16 cellular contexts compared by ENCODE assay signal in genomic region chr2:199057936-199058335, GRCh38.
DNase-seq lines count a peak whose midpoint lies in the region; ATAC-seq and TF ChIP-seq lines count a peak whose summit lies in the region.
"Had no signal": no experiment of that assay in that cellular context is flagged by ENCODE, and none has a peak within 500 bp of the region (broad histone marks: within the 10 kb centered on the region; RNA-seq: fewer than 3 reads in every experiment).

No MANE protein-coding gene starts in this region.

- H3K27ac ChIP-seq in CD4-positive, alpha-beta T cell (ENCODE audit: low read depth, low read length): no peak overlapping the region
- H3K27ac ChIP-seq: C4-2B had no signal

- ATAC-seq in GM18517 (IDR thresholded peaks at IDR 0.05; ENCODE audit: unreplicated experiment): no peak
- ATAC-seq in GM21737 (IDR thresholded peaks at IDR 0.05; ENCODE audit: unreplicated experiment): no peak
- ATAC-seq in CD4-positive, alpha-beta T cell (ENCODE audit: poor library complexity): no peak
- ATAC-seq: CD8-positive, alpha-beta T cell had no signal

- intact Hi-C loops in CD4-positive, alpha-beta T cell (cut with DNase I, micrococcal nuclease): no loop called here

- no peak overlapping the region for H3K27ac Mint-ChIP-seq in CD4-positive, alpha-beta T cell
- H3K27ac Mint-ChIP-seq: CD8-positive, alpha-beta T cell; H9 had no signal

- no peak for TF ChIP-seq CTCF in CD4-positive, alpha-beta T cell (IDR thresholded peaks at IDR 0.05)

- H3K4me3 Mint-ChIP-seq in CD4-positive, alpha-beta T cell: no peak overlapping the region
- H3K4me3 Mint-ChIP-seq: CD8-positive, alpha-beta T cell; H9 had no signal

- peak; percentile 11 for DNase-seq in AG20443 (ENCODE audit: low spot score)
- peak; percentile 47 for DNase-seq in EL
- peak; percentile 69 for DNase-seq in HT1080 (ENCODE audit: low read depth)
- peak; percentile 39 for DNase-seq in RPMI7951 (ENCODE audit: low read depth)
- no peak for DNase-seq in GM19238 (ENCODE audit: insufficient read length, low spot score)
- no peak for DNase-seq in CD4-positive, alpha-beta T cell
- DNase-seq: BE2C; CD8-positive, alpha-beta T cell; COR-L47; DMS153; DMS79 treated with DMSO at 0.1 percent for 48 hours; GOT3; H9 had no signal

- H3K36me3 Mint-ChIP-seq in CD4-positive, alpha-beta T cell (ENCODE audit: low read depth): no peaks in the 10 kb centered on the region
- H3K36me3 Mint-ChIP-seq: CD8-positive, alpha-beta T cell had no signal

- H3K4me1 Mint-ChIP-seq in CD4-positive, alpha-beta T cell (ENCODE audit: low read depth): no peaks in the 10 kb centered on the region
- H3K4me1 Mint-ChIP-seq: H9 had no signal

- CTCF ChIA-PET in CD4-positive, alpha-beta T cell (lab: Charles Lee): no interaction called here

- H3K27me3 ChIP-seq in CD4-positive, alpha-beta T cell (ENCODE audit: control insufficient read depth, insufficient read depth, low read length): no peaks in the 10 kb centered on the region
- H3K27me3 ChIP-seq: BE2C had no signal

- POLR2A ChIA-PET in CD4-positive, alpha-beta T cell (lab: Charles Lee): no interaction called here

- H3K9me3 ChIP-seq in CD4-positive, alpha-beta T cell (ENCODE audit: control insufficient read depth, low read length): no peaks in the 10 kb centered on the region
- H3K9me3 ChIP-seq: BE2C had no signal

- H3K27me3 Mint-ChIP-seq in CD4-positive, alpha-beta T cell: no peaks in the 10 kb centered on the region

- H3K9me3 Mint-ChIP-seq in CD4-positive, alpha-beta T cell: peaks cover 4% of the 10 kb centered on the region

Comparison
In these comparisons a context has a peak if more than half of its experiments do, and no peak if none do; other contexts are left out.
1. DNase-seq: peak in AG20443 (single experiment), EL (single experiment), HT1080 (single experiment) and RPMI7951 (single experiment); none in GM19238 (single experiment) and CD4-positive, alpha-beta T cell (0 of 10).